7 cellular contexts compared by ENCODE assay signal in genomic region chr12:7374423-7375144, GRCh38.
DNase-seq lines count a peak whose midpoint lies in the region; ATAC-seq and TF ChIP-seq lines count a peak whose summit lies in the region.

No MANE protein-coding gene starts in this region.

- TF ChIP-seq CTCF in stomach (IDR thresholded peaks at IDR 0.05) = peak in 2 of 7 experiments; percentile 6 to 15

- 35 to 44% (median 39%) methylated on average over 17 of the region's 17 CpGs for WGBS in stomach, 5 donors

- H3K9me3 Mint-ChIP-seq in stimulated activated naive CD8-positive, alpha-beta T cell treated with anti-CD3 and anti-CD28 coated beads, Interleukin-15, amount 100 ng/mL, for 72 hours = peaks cover 0 to 7% of the 10 kb centered on the region in 2 donors

- in situ Hi-C loops in G401 (cut with HindIII; ENCODE audit: low sequenced_read_pairs) = no loop called here

- H3K4me1 Mint-ChIP-seq in stimulated activated naive CD8-positive, alpha-beta T cell treated with anti-CD3 and anti-CD28 coated beads, Interleukin-15, amount 100 ng/mL, for 72 hours = no peaks in the 10 kb centered on the region

- no peak overlapping the region for H3K4me3 ChIP-seq in Jurkat, Clone E6-1 (ENCODE audit: low read length)
- H3K4me3 ChIP-seq in stomach = no peak overlapping the region

- no peaks in the 10 kb centered on the region for H3K36me3 ChIP-seq in stomach

- TF ChIP-seq POLR2A in stomach (IDR thresholded peaks at IDR 0.05) = no peak

- H3K4me1 ChIP-seq in stomach = no peaks in the 10 kb centered on the region

- intact Hi-C loops in left ventricle myocardium superior (cut with micrococcal nuclease) = no loop called here
- intact Hi-C loops in stomach (cut with DNase I; ENCODE audit: low total_unique reads) = no loop called here

- H3K27ac ChIP-seq in stomach = no peak overlapping the region

- no peak overlapping the region for H3K27ac Mint-ChIP-seq in stimulated activated naive CD8-positive, alpha-beta T cell treated with anti-CD3 and anti-CD28 coated beads, Interleukin-15, amount 100 ng/mL, for 72 hours

- H3K4me3 Mint-ChIP-seq in stimulated activated naive CD8-positive, alpha-beta T cell treated with anti-CD3 and anti-CD28 coated beads, Interleukin-15, amount 100 ng/mL, for 72 hours = no peak overlapping the region

- no peak for ATAC-seq in left ventricle myocardium superior
- peak; percentile 46 for ATAC-seq in stimulated activated naive CD8-positive, alpha-beta T cell treated with anti-CD3 and anti-CD28 coated beads, Interleukin-15, amount 100 ng/mL, for 72 hours

- no peaks in the 10 kb centered on the region for H3K27me3 ChIP-seq in stomach

- DNase-seq in G401 (ENCODE audit: low spot score) (peak; percentile 8), SW480 (ENCODE audit: low spot score) (peak; percentile 82), left ventricle myocardium superior (peak; percentile 36), NCI-H774 (lab: John Stamatoyannopoulos, UW) (no peak), stomach (no peak)
- DNase-seq in Jurkat, Clone E6-1 (ENCODE audit: low read depth, low spot score) = peak; percentile 6
- DNase-seq in stimulated activated naive CD8-positive, alpha-beta T cell treated with anti-CD3 and anti-CD28 coated beads, Interleukin-15, amount 100 ng/mL, for 72 hours = peak; percentile 11 to 13

- TF ChIP-seq EP300 in stomach (IDR thresholded peaks at IDR 0.05) = no peak

- peaks cover 27% of the 10 kb centered on the region for H3K27me3 Mint-ChIP-seq in stimulated activated naive CD8-positive, alpha-beta T cell treated with anti-CD3 and anti-CD28 coated beads, Interleukin-15, amount 100 ng/mL, for 72 hours

- H3K9me3 ChIP-seq in stomach = no peaks in the 10 kb centered on the region

Comparison
In these comparisons a context has a peak if more than half of its experiments do, and no peak if none do; other contexts are left out.
1. DNase-seq: peak in G401 (single experiment), Jurkat, Clone E6-1 (single experiment), SW480 (single experiment), left ventricle myocardium superior (single experiment) and stimulated activated naive CD8-positive, alpha-beta T cell treated with anti-CD3 and anti-CD28 coated beads, Interleukin-15, amount 100 ng/mL, for 72 hours (2 of 2); none in NCI-H774 (single experiment) and stomach (single experiment).